ENCODE assay signal across 19 cellular contexts in the genomic region with DNA sequence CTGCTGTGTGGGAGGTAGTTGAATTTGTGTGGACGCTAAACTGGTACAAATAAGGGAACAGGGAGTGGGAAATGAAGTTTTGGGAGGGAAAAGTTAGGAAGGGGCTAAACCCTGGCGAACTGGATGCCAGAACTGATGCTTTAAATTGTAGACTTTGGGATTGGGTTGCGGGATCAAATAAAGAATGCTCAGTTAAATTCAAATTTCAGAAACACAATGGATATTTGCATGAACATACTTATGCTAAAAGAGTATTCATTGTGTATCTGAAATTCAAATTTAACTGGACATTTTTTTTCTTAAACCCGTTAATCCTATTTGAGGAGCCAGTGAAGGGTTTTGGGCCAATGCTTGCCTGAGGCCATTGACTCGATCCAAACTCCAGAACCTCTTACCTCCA. TPM values are rescaled to one million over a fixed set of nuclear protein-coding genes. Genes with fewer than 3 reads are reported as not detected.
DNase-seq lines count a peak whose midpoint lies in the region; ATAC-seq and TF ChIP-seq lines count a peak whose summit lies in the region.
"Had no signal": no experiment of that assay in that cellular context is flagged by ENCODE, and none has a peak within 500 bp of the region (broad histone marks: within the 10 kb centered on the region; RNA-seq: fewer than 3 reads in every experiment).

No MANE protein-coding gene starts in this region.

- H2BK5ac ChIP-seq in H9 (ENCODE audit: insufficient read length, low read length), result no peak overlapping the region

- H3K27ac ChIP-seq in H9 (ENCODE audit: insufficient read length, low read depth, low read length) (no peak overlapping the region), RWPE2 (ENCODE audit: poor library complexity, severe bottlenecking) (peak overlapping the region; percentile 82)
- H3K27ac ChIP-seq: KMS-11, left ventricle myocardium inferior, right lobe of liver, thyroid gland had no signal

- H4K20me1 ChIP-seq in H9 (ENCODE audit: control insufficient read depth, insufficient read depth, insufficient read length), result no peaks in the 10 kb centered on the region

- no CpG with 5 or more reads among the region's 5 CpGs for WGBS in H9 (ENCODE audit: extremely low coverage, insufficient read length, low lambda C conversion rate)

- H3K4me3 ChIP-seq in RWPE2 (ENCODE audit: severe bottlenecking) (no peak overlapping the region), skeletal muscle satellite cell (ENCODE audit: low read length) (no peak overlapping the region)
- H3K4me3 ChIP-seq: left ventricle myocardium inferior, right lobe of liver, thyroid gland had no signal

- ATAC-seq in RWPE2 (ENCODE audit: low read depth), result no peak
- ATAC-seq: right lobe of liver had no signal

- H3K4me1 ChIP-seq in H9 (ENCODE audit: insufficient read depth, low read length) (peaks cover 8% of the 10 kb centered on the region), RWPE2 (ENCODE audit: insufficient read depth, poor library complexity, severe bottlenecking) (no peaks in the 10 kb centered on the region), skeletal muscle satellite cell (ENCODE audit: control insufficient read depth, insufficient read depth, low read length) (peaks cover 21% of the 10 kb centered on the region)
- H3K4me1 ChIP-seq: right lobe of liver had no signal

- H3K23ac ChIP-seq in H9 (ENCODE audit: insufficient read length, low read depth, low read length), result no peak overlapping the region

- H3K4ac ChIP-seq in H9 (ENCODE audit: low read depth, low read length), result no peak overlapping the region

- no peaks in the 10 kb centered on the region for H3K79me2 ChIP-seq in H9 (ENCODE audit: insufficient read depth, low read length)

- H3K36me3 Mint-ChIP-seq in H9 (ENCODE audit: insufficient read depth in 1 of 3, low read depth in 3 of 3) (no peaks in the 10 kb centered on the region), glutamatergic neuron (ENCODE audit: unreplicated experiment) (no peaks in the 10 kb centered on the region), progenitor cell of endocrine pancreas (ENCODE audit: insufficient read depth) (no peaks in the 10 kb centered on the region)

- no peak overlapping the region for H2AK5ac ChIP-seq in H9 (ENCODE audit: insufficient read length, low read length)

- DNase-seq in H9, result no peak
- DNase-seq in RWPE2 (ENCODE audit: low spot score), result no peak
- no peak for DNase-seq in glutamatergic neuron
- no peak for DNase-seq in progenitor cell of endocrine pancreas (ENCODE audit: low spot score, unreplicated experiment)
- DNase-seq in activated gamma-delta T cell (lab: John Stamatoyannopoulos, UW), result no peak
- no peak for DNase-seq in SKM-1 (lab: John Stamatoyannopoulos, UW; ENCODE audit: unreplicated experiment)
- DNase-seq: activated CD4-positive, alpha-beta T cell treated with anti-CD3 and anti-CD28 coated beads, Interleukin-2, amount 50 U/mL, for 1 hour; activated effector memory CD4-positive, alpha-beta T cell treated with anti-CD3 and anti-CD28 coated beads, Interleukin-2, amount 50 U/mL, for 16 hours; AML-193; central memory CD4-positive, alpha-beta T cell; esophagus squamous epithelium; left ventricle myocardium inferior; NCI-H1930; occipital lobe; right lobe of liver; stimulated activated naive CD4-positive, alpha-beta T cell; thyroid gland had no signal

- H3K4me2 ChIP-seq in H9 (ENCODE audit: insufficient read depth, insufficient read length, low read length), result peak overlapping the region; percentile 37
- H3K4me2 ChIP-seq in skeletal muscle satellite cell (ENCODE audit: low read length), result peak overlapping the region; percentile 72
- H3K4me2 ChIP-seq: KMS-11 had no signal

- H2BK12ac ChIP-seq in H9 (ENCODE audit: insufficient read length, low read depth, low read length), result no peak overlapping the region

- H3K18ac ChIP-seq in H9 (ENCODE audit: insufficient read length, low read depth, low read length), result no peak overlapping the region

- H3K79me1 ChIP-seq in H9 (ENCODE audit: insufficient read depth, low read depth, low read length, poor library complexity, severe bottlenecking), result no peaks in the 10 kb centered on the region

- no peak overlapping the region for H2BK20ac ChIP-seq in H9 (ENCODE audit: low read depth, low read length, poor library complexity, severe bottlenecking)

- H3K9ac ChIP-seq in H9 (ENCODE audit: extremely low read depth, insufficient read length, low read length), result no peak overlapping the region
- no peak overlapping the region for H3K9ac ChIP-seq in skeletal muscle satellite cell (ENCODE audit: low read depth, low read length)
- H3K9ac ChIP-seq: KMS-11 had no signal

- H4K5ac ChIP-seq in H9 (ENCODE audit: insufficient read length, low read depth, low read length), result no peak overlapping the region

- no peak overlapping the region for H2BK120ac ChIP-seq in H9 (ENCODE audit: low read depth, low read length, poor library complexity, severe bottlenecking)

- no peak overlapping the region for H3T11ph ChIP-seq in H9 (ENCODE audit: low read length)

- no peak overlapping the region for H2AFZ ChIP-seq in H9 (ENCODE audit: low read length)

- H3K4me1 Mint-ChIP-seq in H9, result peaks cover 22 to 23% of the 10 kb centered on the region in 2 experiments
- peaks cover 13% of the 10 kb centered on the region for H3K4me1 Mint-ChIP-seq in glutamatergic neuron (ENCODE audit: low read depth, unreplicated experiment)
- H3K4me1 Mint-ChIP-seq in progenitor cell of endocrine pancreas (ENCODE audit: low read depth), result no peaks in the 10 kb centered on the region

- no peaks in the 10 kb centered on the region for H3K23me2 ChIP-seq in H9 (ENCODE audit: insufficient read length, low read depth, low read length, poor library complexity, severe bottlenecking)

- no peak overlapping the region for H2BK15ac ChIP-seq in H9 (ENCODE audit: low read depth, low read length)

- H3K9me3 Mint-ChIP-seq in H9 (no peaks in the 10 kb centered on the region), glutamatergic neuron (ENCODE audit: unreplicated experiment) (peaks cover 4% of the 10 kb centered on the region), progenitor cell of endocrine pancreas (ENCODE audit: low read depth) (no peaks in the 10 kb centered on the region)

- H3K36me3 ChIP-seq in RWPE2 (ENCODE audit: low read depth), result no peaks in the 10 kb centered on the region
- H3K36me3 ChIP-seq in skeletal muscle satellite cell (ENCODE audit: insufficient read depth, low read length), result no peaks in the 10 kb centered on the region
- H3K36me3 ChIP-seq: esophagus squamous epithelium, left ventricle myocardium inferior, right lobe of liver, thyroid gland had no signal

- H3K56ac ChIP-seq in H9 (ENCODE audit: insufficient read length, low read depth, low read length), result no peak overlapping the region

- H3K27ac Mint-ChIP-seq in H9 (peak overlapping the region in 1 of 3 experiments; percentile 59; a peak in 3 of 7 replicates), glutamatergic neuron (ENCODE audit: unreplicated experiment) (peak overlapping the region; percentile 88), progenitor cell of endocrine pancreas (no peak overlapping the region)

- H3K27me3 ChIP-seq in H9 (ENCODE audit: insufficient read depth, low read length) (no peaks in the 10 kb centered on the region; the same call in 1 of the 2 replicates), RWPE2 (ENCODE audit: insufficient read depth, poor library complexity, severe bottlenecking) (no peaks in the 10 kb centered on the region), skeletal muscle satellite cell (ENCODE audit: control insufficient read depth, insufficient read depth, low read length) (no peaks in the 10 kb centered on the region)
- H3K27me3 ChIP-seq: esophagus squamous epithelium, right lobe of liver, thyroid gland had no signal

- H3K27me3 Mint-ChIP-seq in H9 (ENCODE audit: low read depth), result peaks cover 3% of the 10 kb centered on the region; the same call in 1 of the 2 replicates
- H3K27me3 Mint-ChIP-seq in glutamatergic neuron (ENCODE audit: unreplicated experiment), result peaks cover 3% of the 10 kb centered on the region
- H3K27me3 Mint-ChIP-seq in progenitor cell of endocrine pancreas, result peaks cover 25% of the 10 kb centered on the region

- H3K9me3 ChIP-seq in H9 (ENCODE audit: control insufficient read depth, low read depth, low read length), result no peaks in the 10 kb centered on the region
- H3K9me3 ChIP-seq in RWPE2 (ENCODE audit: severe bottlenecking), result no peaks in the 10 kb centered on the region
- no peaks in the 10 kb centered on the region for H3K9me3 ChIP-seq in skeletal muscle satellite cell (replicated peaks; ENCODE audit: low read length)
- H3K9me3 ChIP-seq: esophagus squamous epithelium, left ventricle myocardium inferior, right lobe of liver, thyroid gland had no signal

- no peak for TF ChIP-seq CTCF in H9 (conservative IDR thresholded peaks at IDR 0.05)
- no peak for TF ChIP-seq CTCF in RWPE2 (IDR thresholded peaks at IDR 0.05; ENCODE audit: poor library complexity, severe bottlenecking)
- TF ChIP-seq CTCF in glutamatergic neuron (IDR thresholded peaks at IDR 0.05; ENCODE audit: partially characterized antibody, unreplicated experiment), result no peak
- no peak for TF ChIP-seq CTCF in progenitor cell of endocrine pancreas (IDR thresholded peaks at IDR 0.05; ENCODE audit: unreplicated experiment)

- H4K91ac ChIP-seq in H9 (ENCODE audit: insufficient read length, low read depth, low read length), result no peak overlapping the region

- H3K4me3 Mint-ChIP-seq in H9 (no peak overlapping the region), glutamatergic neuron (ENCODE audit: unreplicated experiment) (no peak overlapping the region), progenitor cell of endocrine pancreas (ENCODE audit: low read depth) (no peak overlapping the region)

- H3K14ac ChIP-seq in H9 (ENCODE audit: insufficient read depth, low read length), result no peak overlapping the region

- no peak overlapping the region for H4K8ac ChIP-seq in H9 (replicated peaks; ENCODE audit: insufficient read length, low read depth, low read length)

RNA-seq across cellular contexts. Expression of a gene that starts 44.1 kb away (rescaled TPM):
- total RNA-seq in H9 (2021) (374 and 380 TPM in 2 replicates), glutamatergic neuron (ENCODE audit: unreplicated experiment) (533 TPM), progenitor cell of endocrine pancreas (357 and 378 TPM in 2 replicates)
- total RNA-seq in skeletal muscle satellite cell (2012; rRNA removed), result 362 and 412 TPM in 2 replicates
